21 cellular contexts compared by ENCODE assay signal in the genomic region with DNA sequence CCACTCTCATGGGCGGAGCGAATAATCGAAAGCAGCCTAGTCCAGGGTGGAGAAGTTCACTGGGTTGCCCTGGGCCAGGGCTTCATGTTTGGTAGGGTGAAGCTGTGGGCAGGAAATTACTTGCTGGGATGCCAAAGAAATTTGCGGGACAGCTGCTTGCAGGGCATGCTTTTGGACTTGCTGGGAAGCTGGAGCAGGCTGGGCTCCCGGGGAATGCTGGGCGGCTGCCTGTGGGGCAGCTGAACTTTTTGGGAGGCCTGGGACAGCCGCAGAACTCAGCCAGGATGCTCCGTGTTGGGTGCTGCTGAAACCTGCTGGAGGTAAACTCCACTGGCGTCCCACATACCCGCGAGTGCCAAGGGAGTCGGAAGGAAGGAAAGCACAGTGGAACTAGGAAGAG. TPM values are rescaled to one million over a fixed set of nuclear protein-coding genes. Genes with fewer than 3 reads are reported as not detected.
A peak's percentile ranks its signal among the peaks of the same experiment; 100 is the strongest.
DNase-seq lines count a peak whose midpoint lies in the region; ATAC-seq and TF ChIP-seq lines count a peak whose summit lies in the region.
"Had no signal": no experiment of that assay in that cellular context is flagged by ENCODE, and none has a peak within 500 bp of the region (broad histone marks: within the 10 kb centered on the region; RNA-seq: fewer than 3 reads in every experiment).

No MANE protein-coding gene starts in this region.

- no peak overlapping the region for H3K27ac Mint-ChIP-seq in MCF 10A (ENCODE audit: low read depth, unreplicated experiment)
- no peak overlapping the region for H3K27ac Mint-ChIP-seq in activated T-helper 2 cell treated with anti-CD3 and anti-CD28 coated beads, Interferon-gamma antibody, Interleukin-2, Interleukin-4, amounts not matched to agents 10 μg/mL and 5 μg/mL and 100 μg/mL, durations not matched to agents 14 hours and 24 hours and 36 hours
- no peak overlapping the region for H3K27ac Mint-ChIP-seq in activated CD4-positive, alpha-beta T cell treated with anti-CD3 and anti-CD28 coated beads for 36 hours
- H3K27ac Mint-ChIP-seq: activated naive CD4-positive, alpha-beta T cell treated with anti-CD3 and anti-CD28 coated beads for 36 hours; CD4-positive, alpha-beta T cell; T-helper 2 cell treated with Interferon-gamma antibody and Interleukin-4, amounts not matched to agents 5 μg/mL and 100 μg/mL, for 36 hours had no signal

- ATAC-seq in activated CD4-positive, alpha-beta T cell treated with anti-CD3 and anti-CD28 coated beads for 36 hours: no peak

- intact Hi-C loops in breast epithelium (cut with DNase I; ENCODE audit: low total_unique reads) (no loop called here), MCF 10A (cut with micrococcal nuclease) (no loop called here)
- intact Hi-C loops in activated T-helper 2 cell treated with anti-CD3 and anti-CD28 coated beads, Interferon-gamma antibody, Interleukin-2, Interleukin-4, amounts not matched to agents 10 μg/mL and 5 μg/mL and 100 μg/mL, durations not matched to agents 14 hours and 24 hours and 36 hours (cut with micrococcal nuclease): no loop called here
- intact Hi-C loops in activated CD4-positive, alpha-beta T cell treated with anti-CD3 and anti-CD28 coated beads for 36 hours (cut with DNase I, micrococcal nuclease): no loop called here

- no peak overlapping the region for H3K4me3 Mint-ChIP-seq in MCF 10A (ENCODE audit: unreplicated experiment)
- H3K4me3 Mint-ChIP-seq in activated T-helper 2 cell treated with anti-CD3 and anti-CD28 coated beads, Interferon-gamma antibody, Interleukin-2, Interleukin-4, amounts not matched to agents 10 μg/mL and 5 μg/mL and 100 μg/mL, durations not matched to agents 14 hours and 24 hours and 36 hours (ENCODE audit: low read depth): no peak overlapping the region
- no peak overlapping the region for H3K4me3 Mint-ChIP-seq in activated CD4-positive, alpha-beta T cell treated with anti-CD3 and anti-CD28 coated beads for 36 hours
- H3K4me3 Mint-ChIP-seq: activated naive CD4-positive, alpha-beta T cell treated with anti-CD3 and anti-CD28 coated beads for 36 hours; CD4-positive, alpha-beta T cell; T-helper 2 cell treated with Interferon-gamma antibody and Interleukin-4, amounts not matched to agents 5 μg/mL and 100 μg/mL, for 36 hours had no signal

- H3K9me3 ChIP-seq in breast epithelium: peaks cover 3 to 11% of the 10 kb centered on the region in 2 donors
- no peaks in the 10 kb centered on the region for H3K9me3 ChIP-seq in osteoblast (ENCODE audit: low read depth, low read length)
- H3K9me3 ChIP-seq: testis had no signal

- peaks cover 0 to 7% of the 10 kb centered on the region in 2 donors for H3K4me1 ChIP-seq in breast epithelium
- H3K4me1 ChIP-seq in osteoblast (ENCODE audit: insufficient read depth, low read length): peaks cover 36% of the 10 kb centered on the region

- peak overlapping the region; percentile 61 to 67 for H3K27ac ChIP-seq in breast epithelium
- H3K27ac ChIP-seq in osteoblast (ENCODE audit: low read depth, low read length): peak overlapping the region; percentile 95
- H3K27ac ChIP-seq: testis had no signal

- no peaks in the 10 kb centered on the region for H3K36me3 ChIP-seq in breast epithelium
- no peaks in the 10 kb centered on the region for H3K36me3 ChIP-seq in osteoblast (ENCODE audit: insufficient read depth, low read length)

- H3K4me2 ChIP-seq in osteoblast (ENCODE audit: insufficient read depth, low read length): peak overlapping the region; percentile 74

- H3K79me2 ChIP-seq in osteoblast (ENCODE audit: insufficient read depth, low read length): no peaks in the 10 kb centered on the region

- POLR2A ChIA-PET in MCF 10A (lab: Yijun Ruan, JAX): interaction anchor here (1.1 kb wide), 1 partner anchor 91 kb away, joined by 3 read pairs; no protein-coding TSS in a partner anchor
- POLR2A ChIA-PET in activated CD4-positive, alpha-beta T cell treated with anti-CD3 and anti-CD28 coated beads for 36 hours (lab: Charles Lee): no interaction called here

- no peaks in the 10 kb centered on the region for H3K9me3 Mint-ChIP-seq in MCF 10A (ENCODE audit: unreplicated experiment)
- H3K9me3 Mint-ChIP-seq in activated T-helper 2 cell treated with anti-CD3 and anti-CD28 coated beads, Interferon-gamma antibody, Interleukin-2, Interleukin-4, amounts not matched to agents 10 μg/mL and 5 μg/mL and 100 μg/mL, durations not matched to agents 14 hours and 24 hours and 36 hours: peaks cover 7% of the 10 kb centered on the region
- H3K9me3 Mint-ChIP-seq in activated CD4-positive, alpha-beta T cell treated with anti-CD3 and anti-CD28 coated beads for 36 hours (ENCODE audit: low read depth): no peaks in the 10 kb centered on the region

- H3K27me3 ChIP-seq in breast epithelium (no peaks in the 10 kb centered on the region), osteoblast (ENCODE audit: insufficient read depth, low read length) (no peaks in the 10 kb centered on the region)
- H3K27me3 ChIP-seq: dorsolateral prefrontal cortex, testis had no signal

- TF ChIP-seq POLR2A in breast epithelium (IDR thresholded peaks at IDR 0.05): no peak

- H3K4me1 Mint-ChIP-seq in MCF 10A (ENCODE audit: insufficient read depth, unreplicated experiment): peaks cover 7% of the 10 kb centered on the region
- peaks cover 2% of the 10 kb centered on the region for H3K4me1 Mint-ChIP-seq in activated T-helper 2 cell treated with anti-CD3 and anti-CD28 coated beads, Interferon-gamma antibody, Interleukin-2, Interleukin-4, amounts not matched to agents 10 μg/mL and 5 μg/mL and 100 μg/mL, durations not matched to agents 14 hours and 24 hours and 36 hours (ENCODE audit: low read depth)
- H3K4me1 Mint-ChIP-seq in activated CD4-positive, alpha-beta T cell treated with anti-CD3 and anti-CD28 coated beads for 36 hours: no peaks in the 10 kb centered on the region

- no peaks in the 10 kb centered on the region for H3K36me3 Mint-ChIP-seq in MCF 10A (ENCODE audit: insufficient read depth, unreplicated experiment)
- no peaks in the 10 kb centered on the region for H3K36me3 Mint-ChIP-seq in activated T-helper 2 cell treated with anti-CD3 and anti-CD28 coated beads, Interferon-gamma antibody, Interleukin-2, Interleukin-4, amounts not matched to agents 10 μg/mL and 5 μg/mL and 100 μg/mL, durations not matched to agents 14 hours and 24 hours and 36 hours (ENCODE audit: low read depth)
- H3K36me3 Mint-ChIP-seq in activated CD4-positive, alpha-beta T cell treated with anti-CD3 and anti-CD28 coated beads for 36 hours (ENCODE audit: low read depth): no peaks in the 10 kb centered on the region

- no peaks in the 10 kb centered on the region for H3K27me3 Mint-ChIP-seq in MCF 10A (ENCODE audit: insufficient read depth, unreplicated experiment)
- peaks cover 1% of the 10 kb centered on the region for H3K27me3 Mint-ChIP-seq in activated T-helper 2 cell treated with anti-CD3 and anti-CD28 coated beads, Interferon-gamma antibody, Interleukin-2, Interleukin-4, amounts not matched to agents 10 μg/mL and 5 μg/mL and 100 μg/mL, durations not matched to agents 14 hours and 24 hours and 36 hours (ENCODE audit: low read depth)
- H3K27me3 Mint-ChIP-seq in activated CD4-positive, alpha-beta T cell treated with anti-CD3 and anti-CD28 coated beads for 36 hours: no peaks in the 10 kb centered on the region
- H3K27me3 Mint-ChIP-seq: CD4-positive, alpha-beta T cell had no signal

- no peak overlapping the region for H2AFZ ChIP-seq in osteoblast (ENCODE audit: low read length)

- peak in 1 of 2 donors; percentile 34 for DNase-seq in breast epithelium (ENCODE audit: low spot score in 2 of 2)
- no peak for DNase-seq in MCF 10A (ENCODE audit: unreplicated experiment)
- peak; percentile 73 for DNase-seq in fibroblast of the aortic adventitia (ENCODE audit: low read depth)
- peak; percentile 78 for DNase-seq in osteoblast (ENCODE audit: insufficient read length, low spot score, missing footprints)
- no peak for DNase-seq in activated T-helper 2 cell treated with anti-CD3 and anti-CD28 coated beads, Interferon-gamma antibody, Interleukin-2, Interleukin-4, amounts not matched to agents 10 μg/mL and 5 μg/mL and 100 μg/mL, durations not matched to agents 14 hours and 24 hours and 36 hours (ENCODE audit: low spot score)
- DNase-seq in dermis blood vessel endothelial cell: no peak
- DNase-seq in activated CD4-positive, alpha-beta T cell treated with anti-CD3 and anti-CD28 coated beads for 36 hours: no peak
- no peak for DNase-seq in activated effector memory CD4-positive, alpha-beta T cell treated with anti-CD3 and anti-CD28 coated beads, Interleukin-2, amount 50 U/mL, for 16 hours
- DNase-seq: activated CD4-positive, alpha-beta T cell treated with anti-CD3 and anti-CD28 coated beads for 1 hour; activated CD8-positive, alpha-beta memory T cell treated with anti-CD3 and anti-CD28 coated beads, Interleukin-2, amount 50 U/mL, for 48 hours; activated naive CD4-positive, alpha-beta T cell treated with anti-CD3 and anti-CD28 coated beads for 36 hours; CD4-positive, alpha-beta T cell; erythroblast; H7; NCI-H2081; NCI-H526 treated with DMSO at 0.1 percent for 48 hours; small intestine; stimulated activated CD4-positive, alpha-beta T cell treated with anti-CD3 and anti-CD28 coated beads, Interleukin-4, amount 100 ng/mL, for 24 hours had no signal

- CTCF ChIA-PET in MCF 10A (lab: Yijun Ruan, JAX): no interaction called here
- CTCF ChIA-PET in activated CD4-positive, alpha-beta T cell treated with anti-CD3 and anti-CD28 coated beads for 36 hours (lab: Charles Lee): interaction anchor here (0.7 kb wide), 1 partner anchor 88 kb away, joined by 4 read pairs; no protein-coding TSS in a partner anchor

- no peak for TF ChIP-seq CTCF in breast epithelium (IDR thresholded peaks at IDR 0.05)
- TF ChIP-seq CTCF in MCF 10A (IDR thresholded peaks at IDR 0.05; ENCODE audit: unreplicated experiment): no peak
- no peak for TF ChIP-seq CTCF in fibroblast of the aortic adventitia (IDR thresholded peaks at IDR 0.05; ENCODE audit: insufficient read depth, low read length)
- no peak for TF ChIP-seq CTCF in osteoblast (IDR thresholded peaks at IDR 0.05; ENCODE audit: extremely low read depth, low read depth, low read length)

- H3K4me3 ChIP-seq in breast epithelium (peak overlapping the region in 2 of 3 donors; percentile 5 to 47), fibroblast of the aortic adventitia (ENCODE audit: low read depth, low read length) (peak overlapping the region; percentile 33), osteoblast (ENCODE audit: insufficient read depth, low read length) (peak overlapping the region; percentile 43)
- H3K4me3 ChIP-seq: dorsolateral prefrontal cortex, testis had no signal

- H4K20me1 ChIP-seq in osteoblast (ENCODE audit: insufficient read depth, low read length): no peaks in the 10 kb centered on the region

- no TSS peak for BruUV-seq in MCF 10A (replicated peaks; lab: Mats Ljungman, UMichigan)

RNA-seq across cellular contexts. Expression of a gene that starts 31.9 kb away (rescaled TPM):
- total RNA-seq in breast epithelium: 10 to 100 TPM; 11.2 to 18.7 (median 18.4) TPM
- 104 and 113 TPM in 2 replicates for total RNA-seq in MCF 10A (2022)
- total RNA-seq in fibroblast of the aortic adventitia (ENCODE audit: low replicate concordance): 18.5 and 45.5 TPM in 2 replicates
- total RNA-seq in osteoblast: 26.5 and 27.9 TPM in 2 replicates
- 36.3 and 37.4 TPM in 2 replicates for total RNA-seq in activated T-helper 2 cell treated with anti-CD3 and anti-CD28 coated beads, Interferon-gamma antibody, Interleukin-2, Interleukin-4, amounts not matched to agents 10 μg/mL and 5 μg/mL and 100 μg/mL, durations not matched to agents 14 hours and 24 hours and 36 hours
- 8.5 and 24.3 TPM in 2 replicates for total RNA-seq in dermis blood vessel endothelial cell
- total RNA-seq in activated CD4-positive, alpha-beta T cell treated with anti-CD3 and anti-CD28 coated beads for 36 hours: 10 to 100 TPM; 31.7 to 33.4 TPM

Comparison
In these comparisons a context has a peak if more than half of its experiments do, and no peak if none do; other contexts are left out.
1. DNase-seq: peak in fibroblast of the aortic adventitia (single experiment) and osteoblast (single experiment); none in MCF 10A (single experiment), activated T-helper 2 cell treated with anti-CD3 and anti-CD28 coated beads, Interferon-gamma antibody, Interleukin-2, Interleukin-4, amounts not matched to agents 10 μg/mL and 5 μg/mL and 100 μg/mL, durations not matched to agents 14 hours and 24 hours and 36 hours (single experiment), dermis blood vessel endothelial cell (single experiment), activated CD4-positive, alpha-beta T cell treated with anti-CD3 and anti-CD28 coated beads for 36 hours (single experiment) and activated effector memory CD4-positive, alpha-beta T cell treated with anti-CD3 and anti-CD28 coated beads, Interleukin-2, amount 50 U/mL, for 16 hours (single experiment).
2. Peak in every context shown above with its lines, with median percentiles within 50 percentile points of each other: H3K4me3 ChIP-seq.